Comparison of ENCODE assay signal across 33 cellular contexts in genomic region chr5:96825243-96825642, GRCh38. TPM values are rescaled to one million over a fixed set of nuclear protein-coding genes. Genes with fewer than 3 reads are reported as not detected.
"Had no signal": no experiment of that assay in that cellular context is flagged by ENCODE, and none has a peak within 500 bp of the region (broad histone marks: within the 10 kb centered on the region; RNA-seq: fewer than 3 reads in every experiment).

No MANE protein-coding gene starts in this region.

- H3K4me3 Mint-ChIP-seq: activated B cell treated with CpG ODN at 0.5 μM for 24 hours; activated CD8-positive, alpha-beta T cell treated with anti-CD3 and anti-CD28 coated beads for 36 hours; activated naive CD4-positive, alpha-beta T cell treated with anti-CD3 and anti-CD28 coated beads for 36 hours; activated naive CD8-positive, alpha-beta T cell; activated T-cell treated with anti-CD3 and anti-CD28 coated beads, Interleukin-2, amount 50 U/mL, for 4 hours; central memory CD8-positive, alpha-beta T cell; dendritic cell treated with granulocyte-macrophage colony-stimulating factor and Interleukin-4, amounts not matched to agents 40 ng/mL and 50 ng/mL, for 4 days; endodermal cell; T-cell; T-helper 1 cell treated with Interleukin-12 subunit alpha and Interleukin-12 subunit beta and Interleukin-4 antibody, amounts not matched to agents 30 μg/mL and 1 μg/mL, for 36 hours; T-helper 2 cell treated with Interferon-gamma antibody and Interleukin-4, amounts not matched to agents 5 μg/mL and 100 μg/mL, for 36 hours had no signal

- H3K36me3 ChIP-seq: brain microvascular endothelial cell, esophagus squamous epithelium, gastroesophageal sphincter, heart right ventricle, WERI-Rb-1 had no signal

- H3K27ac ChIP-seq: brain microvascular endothelial cell, coronary artery, dorsolateral prefrontal cortex, esophagus squamous epithelium, gastroesophageal sphincter, heart right ventricle, WERI-Rb-1 had no signal

- H3K36me3 Mint-ChIP-seq: activated naive CD8-positive, alpha-beta T cell; T-cell had no signal

- H3K4me3 ChIP-seq: coronary artery, dorsolateral prefrontal cortex, esophagus squamous epithelium, gastroesophageal sphincter, heart right ventricle had no signal

- DNase-seq: activated B cell treated with CpG ODN at 0.5 μM for 24 hours; activated CD4-positive, alpha-beta T cell treated with anti-CD3 and anti-CD28 coated beads for 48 hours; activated CD4-positive, alpha-beta T cell treated with anti-CD3 and anti-CD28 coated beads, Interleukin-2, amount 50 U/mL, for 1 hour; activated CD4-positive, alpha-beta T cell treated with anti-CD3 and anti-CD28 coated beads, Interleukin-2, amount 50 U/mL, for 48 hours; activated CD8-positive, alpha-beta memory T cell treated with anti-CD3 and anti-CD28 coated beads for 24 hours; activated CD8-positive, alpha-beta T cell treated with anti-CD3 and anti-CD28 coated beads for 36 hours; activated effector memory CD4-positive, alpha-beta T cell treated with anti-CD3 and anti-CD28 coated beads, Interleukin-2, amount 50 U/mL, for 16 hours; activated naive CD4-positive, alpha-beta T cell treated with anti-CD3 and anti-CD28 coated beads for 36 hours; activated T-cell treated with anti-CD3 and anti-CD28 coated beads, Interleukin-2, amount 50 U/mL, for 4 hours; amniotic stem cell; anterior cingulate cortex; brain microvascular endothelial cell; dorsolateral prefrontal cortex; effector memory CD4-positive, alpha-beta T cell; endodermal cell; erythroblast; esophagus squamous epithelium; foreskin melanocyte; heart right ventricle; T-cell; T1000; WERI-Rb-1 had no signal

- H3K27ac Mint-ChIP-seq: activated B cell treated with CpG ODN at 0.5 μM for 24 hours; activated CD8-positive, alpha-beta T cell treated with anti-CD3 and anti-CD28 coated beads for 36 hours; activated naive CD4-positive, alpha-beta T cell treated with anti-CD3 and anti-CD28 coated beads for 36 hours; activated naive CD8-positive, alpha-beta T cell; activated T-helper 2 cell treated with anti-CD3 and anti-CD28 coated beads, Interferon-gamma antibody, Interleukin-2, Interleukin-4, amounts not matched to agents 10 μg/mL and 5 μg/mL and 100 μg/mL, durations not matched to agents 14 hours and 24 hours and 36 hours; dendritic cell treated with granulocyte-macrophage colony-stimulating factor and Interleukin-4, amounts not matched to agents 40 ng/mL and 50 ng/mL, for 4 days; endodermal cell; T-cell; T-helper 1 cell treated with Interleukin-12 subunit alpha and Interleukin-12 subunit beta and Interleukin-4 antibody, amounts not matched to agents 30 μg/mL and 1 μg/mL, for 36 hours; T-helper 2 cell treated with Interferon-gamma antibody and Interleukin-4, amounts not matched to agents 5 μg/mL and 100 μg/mL, for 36 hours had no signal

- FAIRE-seq: astrocyte, bronchial epithelial cell had no signal

- H3K27me3 Mint-ChIP-seq: activated CD8-positive, alpha-beta T cell treated with anti-CD3 and anti-CD28 coated beads for 36 hours; activated naive CD8-positive, alpha-beta T cell; central memory CD8-positive, alpha-beta T cell; dendritic cell treated with granulocyte-macrophage colony-stimulating factor and Interleukin-4, amounts not matched to agents 40 ng/mL and 50 ng/mL, for 4 days; T-cell had no signal

- ATAC-seq: activated CD4-positive, CD25-positive, alpha-beta regulatory T cell treated with anti-CD3 and anti-CD28 coated beads, Interleukin-2, amount 50 U/mL, for 24 hours; activated CD8-positive, alpha-beta T cell treated with anti-CD3 and anti-CD28 coated beads for 36 hours; activated T-cell treated with anti-CD3 and anti-CD28 coated beads, Interleukin-2, amount 50 U/mL, for 4 hours; gastroesophageal sphincter; heart right ventricle; T-cell had no signal

- H3K4me1 Mint-ChIP-seq: activated B cell treated with CpG ODN at 0.5 μM for 24 hours had no signal

- H3K9me3 ChIP-seq: esophagus squamous epithelium, gastroesophageal sphincter, heart right ventricle had no signal

- H3K27me3 ChIP-seq: brain microvascular endothelial cell, dorsolateral prefrontal cortex, gastroesophageal sphincter, heart right ventricle had no signal

- H3K9me3 Mint-ChIP-seq: activated B cell treated with CpG ODN at 0.5 μM for 24 hours; activated CD8-positive, alpha-beta T cell treated with anti-CD3 and anti-CD28 coated beads for 36 hours; activated naive CD4-positive, alpha-beta T cell treated with anti-CD3 and anti-CD28 coated beads for 36 hours; activated T-cell treated with anti-CD3 and anti-CD28 coated beads, Interleukin-2, amount 50 U/mL, for 4 hours; activated T-helper 2 cell treated with anti-CD3 and anti-CD28 coated beads, Interferon-gamma antibody, Interleukin-2, Interleukin-4, amounts not matched to agents 10 μg/mL and 5 μg/mL and 100 μg/mL, durations not matched to agents 14 hours and 24 hours and 36 hours; central memory CD8-positive, alpha-beta T cell; dendritic cell treated with granulocyte-macrophage colony-stimulating factor and Interleukin-4, amounts not matched to agents 40 ng/mL and 50 ng/mL, for 4 days; endodermal cell; T-cell; T-helper 1 cell treated with Interleukin-12 subunit alpha and Interleukin-12 subunit beta and Interleukin-4 antibody, amounts not matched to agents 30 μg/mL and 1 μg/mL, for 36 hours; T-helper 2 cell treated with Interferon-gamma antibody and Interleukin-4, amounts not matched to agents 5 μg/mL and 100 μg/mL, for 36 hours had no signal

RNA-seq across cellular contexts. Expression of gene ERAP2, which starts 51.1 kb away (rescaled TPM):
- total RNA-seq: endodermal cell had no signal
